ENCODE assay signal across 28 cellular contexts in genomic region chr7:102455596-102455995, GRCh38. TPM values are rescaled to one million over a fixed set of nuclear protein-coding genes. Genes with fewer than 3 reads are reported as not detected.
DNase-seq lines count a peak whose midpoint lies in the region; ATAC-seq, FAIRE-seq and TF ChIP-seq lines count a peak whose summit lies in the region.
"Had no signal": no experiment of that assay in that cellular context is flagged by ENCODE, and none has a peak within 500 bp of the region (broad histone marks: within the 10 kb centered on the region; RNA-seq: fewer than 3 reads in every experiment).

No MANE protein-coding gene starts in this region.

- no peaks in the 10 kb centered on the region for H3K27me3 ChIP-seq in BLaER1 treated with 17β-estradiol and CSF1 and Interleukin-3, amounts not matched to agents 10 nM and 100 nM
- H3K27me3 ChIP-seq in GM12878 (replicated peaks in 1 of 2; ENCODE audit: control insufficient read depth in 2 of 2, insufficient read depth in 2 of 2, low read length in 1 of 2) = no peaks in the 10 kb centered on the region
- no peaks in the 10 kb centered on the region for H3K27me3 ChIP-seq in left lung

- intact Hi-C loops in GM12878 (cut with micrococcal nuclease; ENCODE audit: unreplicated experiment) = no loop called here
- intact Hi-C loops in mucosa of descending colon (cut with DNase I, micrococcal nuclease) = no loop called here
- intact Hi-C loops in left lung (cut with DNase I) = no loop called here

- H3K4me2 ChIP-seq in BLaER1 treated with 17β-estradiol and CSF1 and Interleukin-3, amounts not matched to agents 10 nM and 100 nM = peak overlapping the region; percentile 49 to 88 (median 75)
- no peak overlapping the region for H3K4me2 ChIP-seq in GM12878 (ENCODE audit: control insufficient read depth, insufficient read depth)

- SMC1A ChIA-PET in GM12878 (lab: Charles Lee; ENCODE audit: uncharacterized antibody, unreplicated experiment) = interaction anchor here (0.9 kb wide), 1 partner anchor 31 kb away, joined by 3 read pairs; no protein-coding TSS in a partner anchor

- CTCF ChIA-PET in GM12878 (lab: Yijun Ruan, JAX) = interaction anchor here (1.5 to 3.2 kb wide), 2 partner anchors 10 to 51 kb away, joined by 3 to 14 read pairs; no protein-coding TSS in a partner anchor

- peak overlapping the region in 5 of 11 experiments; percentile 10 to 62 (median 49); a peak in 5 of 22 replicates for H3K27ac ChIP-seq in BLaER1 treated with 17β-estradiol and CSF1 and Interleukin-3, amounts not matched to agents 10 nM and 100 nM
- H3K27ac ChIP-seq in GM12878 (ENCODE audit: control insufficient read depth, insufficient read depth) (no peak overlapping the region), left lung (no peak overlapping the region)
- H3K27ac ChIP-seq: C4-2B, HL-60 had no signal

- no peak for FAIRE-seq in GM12878 (lab: Jason Lieb, UNC)
- FAIRE-seq: A204.1, GM18507 had no signal

- POLR2A ChIA-PET in GM12878 (lab: Charles Lee) = no interaction called here

- no peaks in the 10 kb centered on the region for H3K9me3 ChIP-seq in BLaER1 treated with 17β-estradiol and CSF1 and Interleukin-3, amounts not matched to agents 10 nM and 100 nM (replicated peaks in 1 of 11)
- H3K9me3 ChIP-seq in GM12878 (replicated peaks; ENCODE audit: control insufficient read depth, insufficient read depth, low read length) = no peaks in the 10 kb centered on the region
- no peaks in the 10 kb centered on the region for H3K9me3 ChIP-seq in mucosa of descending colon
- no peaks in the 10 kb centered on the region for H3K9me3 ChIP-seq in left lung

- H4K20me1 ChIP-seq in BLaER1 treated with 17β-estradiol and CSF1 and Interleukin-3, amounts not matched to agents 10 nM and 100 nM = peaks cover 0 to 97% (median 35%) of the 10 kb centered on the region in 11 experiments; a peak in 16 of 22 replicates
- no peaks in the 10 kb centered on the region for H4K20me1 ChIP-seq in GM12878 (ENCODE audit: control insufficient read depth, insufficient read depth)

- BruUV-seq in GM12878 (replicated peaks; lab: Mats Ljungman, UMichigan) = no TSS peak

- no peak overlapping the region for H2AFZ ChIP-seq in GM12878 (ENCODE audit: control insufficient read depth, low read depth, low read length)

- H3K79me2 ChIP-seq in GM12878 (ENCODE audit: control insufficient read depth, insufficient read depth, low read length) = no peaks in the 10 kb centered on the region

- ATAC-seq in GM12878 (no peak), mucosa of descending colon (peak; percentile 7), left lung (no peak)

- H3K4me3 ChIP-seq in BLaER1 treated with 17β-estradiol and CSF1 and Interleukin-3, amounts not matched to agents 10 nM and 100 nM = no peak overlapping the region
- H3K4me3 ChIP-seq in GM12878 (no peak overlapping the region), mucosa of descending colon (no peak overlapping the region), left lung (no peak overlapping the region)

- peaks cover 33 to 45% (median 38%) of the 10 kb centered on the region in 11 experiments for H3K36me3 ChIP-seq in BLaER1 treated with 17β-estradiol and CSF1 and Interleukin-3, amounts not matched to agents 10 nM and 100 nM
- H3K36me3 ChIP-seq in GM12878 (ENCODE audit: control insufficient read depth in 2 of 2, insufficient read depth in 2 of 2, low read length in 1 of 2) (peaks cover 11% of the 10 kb centered on the region in 2 experiments), mucosa of descending colon (ENCODE audit: low read depth) (peaks cover 4% of the 10 kb centered on the region), left lung (peaks cover 0 to 48% of the 10 kb centered on the region in 2 donors)

- in situ Hi-C loops in GM18951 (cut with MboI; ENCODE audit: low sequenced_read_pairs, unreplicated experiment) (no loop called here), GM12878 (cut with MboI) (loop anchor here (10.0 kb wide), 1 partner anchor 51 kb away; no protein-coding TSS in a partner anchor)

- DNase-seq in GM12878 (ENCODE audit: low read depth, low spot score) (no peak), mucosa of descending colon (no peak), T-helper 1 cell (no peak), ecto neural progenitor cell (ENCODE audit: low spot score) (no peak), NCI-H146 (lab: John Stamatoyannopoulos, UW) (no peak), left lung (no peak)
- DNase-seq: CD8-positive, alpha-beta memory T cell; DMS 273 treated with DMSO at 0.1 percent for 48 hours; DMS79; H7; Kasumi-1; MV-4-11; NCI-H1105; NCI-H1436 treated with DMSO at 0.1 percent for 48 hours; NCI-H2029; NCI-H446 treated with DMSO at 0.1 percent for 48 hours; NCI-H526; NCI-H82; NK-92 treated with Interleukin-12 subunit alpha and Interleukin-12 subunit beta, amount 100 ng/mL, for 24 hours; PC-3; RPMI8226; SHP77 had no signal

- RAD21 ChIA-PET in GM12878 (lab: Charles Lee; ENCODE audit: unreplicated experiment) = no interaction called here

- WGBS in GM12878 (ENCODE audit: insufficient coverage, insufficient replicate concordance, low lambda C conversion rate, missing lambda C conversion rate) = 68% methylated on average over 11 of the region's 11 CpGs

- H3K4me1 ChIP-seq in BLaER1 treated with 17β-estradiol and CSF1 and Interleukin-3, amounts not matched to agents 10 nM and 100 nM = peaks cover 23 to 55% (median 43%) of the 10 kb centered on the region in 10 experiments
- no peaks in the 10 kb centered on the region for H3K4me1 ChIP-seq in GM12878 (ENCODE audit: control insufficient read depth, insufficient read depth, low read length)
- no peaks in the 10 kb centered on the region for H3K4me1 ChIP-seq in mucosa of descending colon (ENCODE audit: low read depth)
- H3K4me1 ChIP-seq in left lung = no peaks in the 10 kb centered on the region

- peak; percentile 23 for TF ChIP-seq POLR2A in GM18951 (IDR thresholded peaks at IDR 0.05; ENCODE audit: extremely low read depth, insufficient read depth, insufficient read length)
- 0 out of 2 replicates have a peak, but pooled peaks have one; percentile 7 for TF ChIP-seq POLR2A in GM12878 (IDR thresholded peaks at IDR 0.05; ENCODE audit: low read depth, low read length)

- TF ChIP-seq CTCF in GM12878 (IDR thresholded peaks at IDR 0.05 in 2 of 3, conservative IDR thresholded peaks at IDR 0.05 in 1 of 3; ENCODE audit: control insufficient read depth in 2 of 3, extremely low read depth in 1 of 3, insufficient read depth in 1 of 3, low read depth in 3 of 3, low read length in 3 of 3) (no peak), mucosa of descending colon (IDR thresholded peaks at IDR 0.05) (no peak), left lung (IDR thresholded peaks at IDR 0.05) (no peak)

- no peak for TF ChIP-seq EP300 in GM12878 (IDR thresholded peaks at IDR 0.05; ENCODE audit: borderline replicate concordance in 1 of 2, control insufficient read depth in 1 of 2, low read depth in 2 of 2, low read length in 2 of 2)

- H3K9ac ChIP-seq in BLaER1 treated with 17β-estradiol and CSF1 and Interleukin-3, amounts not matched to agents 10 nM and 100 nM = peak overlapping the region in 8 of 11 experiments; percentile 8 to 62 (median 38); a peak in 13 of 22 replicates
- H3K9ac ChIP-seq in GM12878 (ENCODE audit: control insufficient read depth, insufficient read depth, low read length) = no peak overlapping the region

- TF ChIP-seq RAD21 in GM12878 (IDR thresholded peaks at IDR 0.05; ENCODE audit: insufficient read depth, low read depth, low read length) = no peak

RNA-seq across cellular contexts. Expression of gene ALKBH4, which starts 9.1 kb away (rescaled TPM):
- 7.4 and 13.0 TPM in 2 replicates for total RNA-seq in GM12878 (2013; cell fraction: nucleolus; rRNA removed)
- total RNA-seq in GM12878 (2014; rRNA removed) (14.6 and 16.9 TPM in 2 replicates), GM12878 (2014; rRNA removed; fragmentation: Illumina TruSeq; extraction: Trizol) (5.6 and 6.1 TPM in 2 replicates), GM12878 (2021) (11.9 and 14.8 TPM in 2 replicates), mucosa of descending colon (10 to 100 TPM in 1 of 3 donors, 1 to 10 TPM in 2; 8.4 to 11.1 (median 10.0) TPM), left lung (1 to 10 TPM; 8.6 to 9.5 TPM)
- polyA plus RNA-seq in GM12878 (2011; ENCODE audit: low read depth) = 2.5 TPM
- polyA plus RNA-seq in GM12878 (2011; rRNA removed) (2.2 and 4.7 TPM in 2 replicates), GM12878 (2014; fragmentation: Illumina TruSeq; extraction: Trizol) (3.1 and 4.4 TPM in 2 replicates), GM12878 (2014; fragmentation: Nextera tagmentation; extraction: Ambion mirVana) (1 to 10 TPM; 4.1 to 9.1 TPM), GM12878 (2014; rRNA removed) (14.8 and 16.4 TPM in 2 replicates), GM12878 (2016; fragmentation: Nextera tagmentation; extraction: Ambion mirVana) (10 to 100 TPM; 13.6 to 15.7 TPM)
- 7.6 and 12.6 TPM in 2 replicates for polyA plus RNA-seq in GM12878 (2011; cell fraction: cytosol; rRNA removed)
- 3.2 and 5.7 TPM in 2 replicates for polyA plus RNA-seq in GM12878 (2011; cell fraction: nucleus; rRNA removed)
- polyA plus RNA-seq in GM12878 (2012) = 7.5 and 7.6 TPM in 2 replicates
- 1.8 and 2.9 TPM in 2 replicates for polyA minus RNA-seq in GM12878 (2011; rRNA and poly(A)+ RNA removed)
- polyA minus RNA-seq in GM12878 (2011; cell fraction: cytosol; rRNA and poly(A)+ RNA removed) = 1.2 and 3.3 TPM in 2 replicates
- polyA minus RNA-seq in GM12878 (2011; cell fraction: nucleus; rRNA and poly(A)+ RNA removed) = 2.4 and 4.1 TPM in 2 replicates

RNA-seq across cellular contexts. Expression of gene LRWD1, which starts 9.2 kb away (rescaled TPM):
- total RNA-seq in GM12878 (2013; cell fraction: nucleolus; rRNA removed) = 14.5 and 20.6 TPM in 2 replicates
- total RNA-seq in GM12878 (2014; rRNA removed) (22.1 and 26.3 TPM in 2 replicates), GM12878 (2014; rRNA removed; fragmentation: Illumina TruSeq; extraction: Trizol) (21.5 and 26.0 TPM in 2 replicates), GM12878 (2021) (52.3 and 53.3 TPM in 2 replicates), mucosa of descending colon (10 to 100 TPM; 12.7 to 17.6 (median 13.3) TPM), left lung (10 to 100 TPM; 12.9 to 16.6 TPM)
- 7.6 TPM for polyA plus RNA-seq in GM12878 (2011; ENCODE audit: low read depth)
- polyA plus RNA-seq in GM12878 (2011; rRNA removed) (10.3 and 22.4 TPM in 2 replicates), GM12878 (2014; fragmentation: Illumina TruSeq; extraction: Trizol) (6.1 and 18.2 TPM in 2 replicates), GM12878 (2014; fragmentation: Nextera tagmentation; extraction: Ambion mirVana) (1 to 10 TPM in 1 of 2 experiments, under 1 TPM in 1; 0.40 to 2.0 TPM), GM12878 (2014; rRNA removed) (64.4 and 72.4 TPM in 2 replicates), GM12878 (2016; fragmentation: Nextera tagmentation; extraction: Ambion mirVana) (10 to 100 TPM; 54.8 to 57.1 TPM)
- polyA plus RNA-seq in GM12878 (2011; cell fraction: cytosol; rRNA removed) = 31.1 and 46.1 TPM in 2 replicates
- 48.4 and 79.5 TPM in 2 replicates for polyA plus RNA-seq in GM12878 (2011; cell fraction: nucleus; rRNA removed)
- polyA plus RNA-seq in GM12878 (2012) = 14.6 and 16.7 TPM in 2 replicates
- 18.4 and 27.2 TPM in 2 replicates for polyA minus RNA-seq in GM12878 (2011; rRNA and poly(A)+ RNA removed)
- polyA minus RNA-seq in GM12878 (2011; cell fraction: cytosol; rRNA and poly(A)+ RNA removed) = 13.2 and 19.0 TPM in 2 replicates
- polyA minus RNA-seq in GM12878 (2011; cell fraction: nucleus; rRNA and poly(A)+ RNA removed) = 14.1 and 29.3 TPM in 2 replicates

RNA-seq across cellular contexts. Expression of gene ORAI2, which starts 22.2 kb away (rescaled TPM):
- 58.5 and 75.7 TPM in 2 replicates for total RNA-seq in GM12878 (2013; cell fraction: nucleolus; rRNA removed)
- total RNA-seq in GM12878 (2014; rRNA removed) (47.4 and 57.8 TPM in 2 replicates), GM12878 (2014; rRNA removed; fragmentation: Illumina TruSeq; extraction: Trizol) (18.8 and 19.7 TPM in 2 replicates), GM12878 (2021) (76.0 and 76.2 TPM in 2 replicates), mucosa of descending colon (1 to 10 TPM; 2.8 to 9.8 (median 7.5) TPM), left lung (10 to 100 TPM; 22.3 to 38.2 TPM)
- 13.3 TPM for polyA plus RNA-seq in GM12878 (2011; ENCODE audit: low read depth)
- polyA plus RNA-seq in GM12878 (2011; rRNA removed) (19.8 and 35.9 TPM in 2 replicates), GM12878 (2014; fragmentation: Illumina TruSeq; extraction: Trizol) (6.7 and 18.0 TPM in 2 replicates), GM12878 (2014; fragmentation: Nextera tagmentation; extraction: Ambion mirVana) (1 to 10 TPM; 5.8 to 8.0 TPM), GM12878 (2014; rRNA removed) (72.6 and 75.6 TPM in 2 replicates), GM12878 (2016; fragmentation: Nextera tagmentation; extraction: Ambion mirVana) (100 to 1,000 TPM in 1 of 2 experiments, 10 to 100 TPM in 1; 85.0 to 111 TPM)
- 93.9 and 138 TPM in 2 replicates for polyA plus RNA-seq in GM12878 (2011; cell fraction: cytosol; rRNA removed)
- polyA plus RNA-seq in GM12878 (2011; cell fraction: nucleus; rRNA removed) = 24.8 and 48.1 TPM in 2 replicates
- 39.8 and 46.0 TPM in 2 replicates for polyA plus RNA-seq in GM12878 (2012)
- polyA minus RNA-seq in GM12878 (2011; rRNA and poly(A)+ RNA removed) = 68.1 and 120 TPM in 2 replicates
- 36.6 and 53.6 TPM in 2 replicates for polyA minus RNA-seq in GM12878 (2011; cell fraction: cytosol; rRNA and poly(A)+ RNA removed)
- polyA minus RNA-seq in GM12878 (2011; cell fraction: nucleus; rRNA and poly(A)+ RNA removed) = 9.7 and 27.0 TPM in 2 replicates

RNA-seq across cellular contexts. Expression of gene POLR2J, which starts 23.1 kb away (rescaled TPM):
- 18.6 and 25.8 TPM in 2 replicates for total RNA-seq in GM12878 (2013; cell fraction: nucleolus; rRNA removed)
- 66.3 and 73.5 TPM in 2 replicates for total RNA-seq in GM12878 (2014; rRNA removed)
- total RNA-seq in GM12878 (2014; rRNA removed; fragmentation: Illumina TruSeq; extraction: Trizol) = 73.8 and 78.0 TPM in 2 replicates
- 47.8 and 49.2 TPM in 2 replicates for total RNA-seq in GM12878 (2021)
- 14.7 TPM for polyA plus RNA-seq in GM12878 (2011; ENCODE audit: low read depth)
- polyA plus RNA-seq in GM12878 (2011; rRNA removed) = 39.8 and 76.8 TPM in 2 replicates
- polyA plus RNA-seq in GM12878 (2011; cell fraction: cytosol; rRNA removed) = 90.1 and 134 TPM in 2 replicates
- polyA plus RNA-seq in GM12878 (2011; cell fraction: nucleus; rRNA removed) = 55.3 and 57.1 TPM in 2 replicates
- polyA plus RNA-seq in GM12878 (2012) = 68.0 and 85.8 TPM in 2 replicates
- polyA plus RNA-seq in GM12878 (2014; fragmentation: Illumina TruSeq; extraction: Trizol) = 83.8 and 119 TPM in 2 replicates
- polyA plus RNA-seq in GM12878 (2014; fragmentation: Nextera tagmentation; extraction: Ambion mirVana) = 10 to 100 TPM; 16.4 to 43.4 TPM
- 99.6 and 105 TPM in 2 replicates for polyA plus RNA-seq in GM12878 (2014; rRNA removed)
- polyA plus RNA-seq in GM12878 (2016; fragmentation: Nextera tagmentation; extraction: Ambion mirVana) = 100 to 1,000 TPM; 110 to 116 TPM
- 16.8 and 42.1 TPM in 2 replicates for polyA minus RNA-seq in GM12878 (2011; rRNA and poly(A)+ RNA removed)
- 11.5 and 15.6 TPM in 2 replicates for polyA minus RNA-seq in GM12878 (2011; cell fraction: cytosol; rRNA and poly(A)+ RNA removed)
- 67.7 and 94.0 TPM in 2 replicates for polyA minus RNA-seq in GM12878 (2011; cell fraction: nucleus; rRNA and poly(A)+ RNA removed)
- total RNA-seq in mucosa of descending colon = 10 to 100 TPM; 44.0 to 59.3 (median 45.6) TPM
- total RNA-seq in left lung = 10 to 100 TPM; 30.5 to 39.0 TPM

RNA-seq across cellular contexts. Expression of gene PRKRIP1, which starts 59.4 kb away (rescaled TPM):
- 90.6 and 113 TPM in 2 replicates for total RNA-seq in GM12878 (2013; cell fraction: nucleolus; rRNA removed)
- total RNA-seq in GM12878 (2014; rRNA removed) = 26.4 and 27.8 TPM in 2 replicates
- 21.0 and 21.2 TPM in 2 replicates for total RNA-seq in GM12878 (2014; rRNA removed; fragmentation: Illumina TruSeq; extraction: Trizol)
- 25.1 and 32.4 TPM in 2 replicates for total RNA-seq in GM12878 (2021)
- polyA plus RNA-seq in GM12878 (2011; ENCODE audit: low read depth) = 31.0 TPM
- 21.3 and 23.3 TPM in 2 replicates for polyA plus RNA-seq in GM12878 (2011; rRNA removed)
- polyA plus RNA-seq in GM12878 (2011; cell fraction: cytosol; rRNA removed) = 24.1 and 34.0 TPM in 2 replicates
- polyA plus RNA-seq in GM12878 (2011; cell fraction: nucleus; rRNA removed) = 80.6 and 93.3 TPM in 2 replicates
- polyA plus RNA-seq in GM12878 (2012) = 30.8 and 40.1 TPM in 2 replicates
- 12.7 and 17.7 TPM in 2 replicates for polyA plus RNA-seq in GM12878 (2014; fragmentation: Illumina TruSeq; extraction: Trizol)
- 10 to 100 TPM; 17.0 to 18.3 TPM for polyA plus RNA-seq in GM12878 (2014; fragmentation: Nextera tagmentation; extraction: Ambion mirVana)
- polyA plus RNA-seq in GM12878 (2014; rRNA removed) = 38.3 and 43.9 TPM in 2 replicates
- polyA plus RNA-seq in GM12878 (2016; fragmentation: Nextera tagmentation; extraction: Ambion mirVana) = 10 to 100 TPM; 31.6 to 38.4 TPM
- 6.1 and 11.8 TPM in 2 replicates for polyA minus RNA-seq in GM12878 (2011; rRNA and poly(A)+ RNA removed)
- 5.9 and 7.0 TPM in 2 replicates for polyA minus RNA-seq in GM12878 (2011; cell fraction: cytosol; rRNA and poly(A)+ RNA removed)
- 16.8 and 30.2 TPM in 2 replicates for polyA minus RNA-seq in GM12878 (2011; cell fraction: nucleus; rRNA and poly(A)+ RNA removed)
- total RNA-seq in mucosa of descending colon = 10 to 100 TPM; 15.1 to 24.1 (median 18.6) TPM
- 10 to 100 TPM; 17.1 to 18.8 TPM for total RNA-seq in left lung
